ENCODE assay signal across 1 cellular context in genomic region chr6:31712296-31712695, GRCh38.
TF ChIP-seq lines count a peak whose summit lies in the region.

No MANE protein-coding gene starts in this region.

TF ChIP-seq in IMR-90, 13 proteins besides CTCF, POLR2A, EP300 and RAD21:
- TF ChIP-seq CEBPB (IDR thresholded peaks at IDR 0.05; ENCODE audit: low read depth, low read length) (no peak), NFE2L2 (IDR thresholded peaks at IDR 0.05; ENCODE audit: low read depth, low read length) (no peak)
